Comparison of ENCODE assay signal across 1 cellular context in the genomic region with DNA sequence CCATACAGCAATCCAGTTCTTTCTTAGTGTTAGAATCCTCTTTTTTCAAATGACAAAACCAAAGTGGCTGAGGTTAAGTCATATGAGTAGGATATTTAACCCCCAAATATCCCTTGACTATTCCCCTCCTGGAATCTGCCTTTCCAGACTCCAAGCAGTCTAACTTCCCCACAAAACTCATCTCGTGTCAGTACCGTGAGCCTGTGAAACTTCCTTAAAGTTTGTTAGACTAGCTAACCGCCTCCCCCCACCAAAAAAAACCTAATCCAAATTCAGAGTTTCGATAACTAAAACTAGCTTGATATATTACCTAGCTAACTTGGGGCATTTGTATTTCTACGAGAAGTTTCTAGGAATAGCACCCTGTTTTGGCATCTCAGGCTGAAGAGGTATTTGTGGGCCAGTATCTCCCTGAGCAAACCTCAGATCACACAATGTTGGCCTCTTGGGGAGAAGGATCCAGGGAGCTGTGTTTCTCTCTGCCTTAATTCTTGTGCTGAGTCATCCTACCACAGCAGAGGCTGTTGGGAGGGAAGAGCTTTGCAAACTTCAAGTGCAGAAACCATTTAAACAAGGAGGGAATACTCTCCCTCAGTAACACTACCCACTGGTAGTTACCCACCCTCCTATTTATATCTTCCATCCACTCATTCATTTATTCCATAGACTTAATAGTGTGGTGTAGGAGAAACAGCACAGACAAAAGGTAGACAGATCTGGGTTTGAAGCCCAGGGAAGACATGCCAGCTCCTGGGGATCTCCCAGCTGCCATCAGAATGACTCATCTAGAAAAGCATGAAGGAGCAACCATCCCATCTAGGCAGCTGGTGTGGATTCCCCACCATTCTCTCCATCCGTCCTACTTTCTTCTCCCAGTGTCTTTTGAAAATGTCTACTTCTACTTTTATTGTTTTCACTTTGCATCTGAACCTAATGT.
TF ChIP-seq lines count a peak whose summit lies in the region.

No MANE protein-coding gene starts in this region.

TF ChIP-seq in GM12878, 131 proteins besides CTCF, POLR2A, EP300 and RAD21 (continued from another document and continues in another):
- TF ChIP-seq, protein P1, sequence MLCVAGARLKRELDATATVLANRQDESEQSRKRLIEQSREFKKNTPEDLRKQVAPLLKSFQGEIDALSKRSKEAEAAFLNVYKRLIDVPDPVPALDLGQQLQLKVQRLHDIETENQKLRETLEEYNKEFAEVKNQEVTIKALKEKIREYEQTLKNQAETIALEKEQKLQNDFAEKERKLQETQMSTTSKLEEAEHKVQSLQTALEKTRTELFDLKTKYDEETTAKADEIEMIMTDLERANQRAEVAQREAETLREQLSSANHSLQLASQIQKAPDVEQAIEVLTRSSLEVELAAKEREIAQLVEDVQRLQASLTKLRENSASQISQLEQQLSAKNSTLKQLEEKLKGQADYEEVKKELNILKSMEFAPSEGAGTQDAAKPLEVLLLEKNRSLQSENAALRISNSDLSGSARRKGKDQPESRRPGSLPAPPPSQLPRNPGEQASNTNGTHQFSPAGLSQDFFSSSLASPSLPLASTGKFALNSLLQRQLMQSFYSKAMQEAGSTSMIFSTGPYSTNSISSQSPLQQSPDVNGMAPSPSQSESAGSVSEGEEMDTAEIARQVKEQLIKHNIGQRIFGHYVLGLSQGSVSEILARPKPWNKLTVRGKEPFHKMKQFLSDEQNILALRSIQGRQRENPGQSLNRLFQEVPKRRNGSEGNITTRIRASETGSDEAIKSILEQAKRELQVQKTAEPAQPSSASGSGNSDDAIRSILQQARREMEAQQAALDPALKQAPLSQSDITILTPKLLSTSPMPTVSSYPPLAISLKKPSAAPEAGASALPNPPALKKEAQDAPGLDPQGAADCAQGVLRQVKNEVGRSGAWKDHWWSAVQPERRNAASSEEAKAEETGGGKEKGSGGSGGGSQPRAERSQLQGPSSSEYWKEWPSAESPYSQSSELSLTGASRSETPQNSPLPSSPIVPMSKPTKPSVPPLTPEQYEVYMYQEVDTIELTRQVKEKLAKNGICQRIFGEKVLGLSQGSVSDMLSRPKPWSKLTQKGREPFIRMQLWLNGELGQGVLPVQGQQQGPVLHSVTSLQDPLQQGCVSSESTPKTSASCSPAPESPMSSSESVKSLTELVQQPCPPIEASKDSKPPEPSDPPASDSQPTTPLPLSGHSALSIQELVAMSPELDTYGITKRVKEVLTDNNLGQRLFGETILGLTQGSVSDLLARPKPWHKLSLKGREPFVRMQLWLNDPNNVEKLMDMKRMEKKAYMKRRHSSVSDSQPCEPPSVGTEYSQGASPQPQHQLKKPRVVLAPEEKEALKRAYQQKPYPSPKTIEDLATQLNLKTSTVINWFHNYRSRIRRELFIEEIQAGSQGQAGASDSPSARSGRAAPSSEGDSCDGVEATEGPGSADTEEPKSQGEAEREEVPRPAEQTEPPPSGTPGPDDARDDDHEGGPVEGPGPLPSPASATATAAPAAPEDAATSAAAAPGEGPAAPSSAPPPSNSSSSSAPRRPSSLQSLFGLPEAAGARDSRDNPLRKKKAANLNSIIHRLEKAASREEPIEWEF (IDR thresholded peaks at IDR 0.05; ENCODE audit: insufficient replicate concordance, low read depth, low read length) = no peak
- TF ChIP-seq LARP7 (IDR thresholded peaks at IDR 0.05) = no peak
- TF ChIP-seq PML (IDR thresholded peaks at IDR 0.05; ENCODE audit: low read length) = no peak
- no peak for TF ChIP-seq STAT1 (conservative IDR thresholded peaks at IDR 0.05)
- TF ChIP-seq, protein P2, sequence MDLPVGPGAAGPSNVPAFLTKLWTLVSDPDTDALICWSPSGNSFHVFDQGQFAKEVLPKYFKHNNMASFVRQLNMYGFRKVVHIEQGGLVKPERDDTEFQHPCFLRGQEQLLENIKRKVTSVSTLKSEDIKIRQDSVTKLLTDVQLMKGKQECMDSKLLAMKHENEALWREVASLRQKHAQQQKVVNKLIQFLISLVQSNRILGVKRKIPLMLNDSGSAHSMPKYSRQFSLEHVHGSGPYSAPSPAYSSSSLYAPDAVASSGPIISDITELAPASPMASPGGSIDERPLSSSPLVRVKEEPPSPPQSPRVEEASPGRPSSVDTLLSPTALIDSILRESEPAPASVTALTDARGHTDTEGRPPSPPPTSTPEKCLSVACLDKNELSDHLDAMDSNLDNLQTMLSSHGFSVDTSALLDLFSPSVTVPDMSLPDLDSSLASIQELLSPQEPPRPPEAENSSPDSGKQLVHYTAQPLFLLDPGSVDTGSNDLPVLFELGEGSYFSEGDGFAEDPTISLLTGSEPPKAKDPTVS (IDR thresholded peaks at IDR 0.05; ENCODE audit: low read depth, low read length) = no peak
- TF ChIP-seq, protein P3, sequence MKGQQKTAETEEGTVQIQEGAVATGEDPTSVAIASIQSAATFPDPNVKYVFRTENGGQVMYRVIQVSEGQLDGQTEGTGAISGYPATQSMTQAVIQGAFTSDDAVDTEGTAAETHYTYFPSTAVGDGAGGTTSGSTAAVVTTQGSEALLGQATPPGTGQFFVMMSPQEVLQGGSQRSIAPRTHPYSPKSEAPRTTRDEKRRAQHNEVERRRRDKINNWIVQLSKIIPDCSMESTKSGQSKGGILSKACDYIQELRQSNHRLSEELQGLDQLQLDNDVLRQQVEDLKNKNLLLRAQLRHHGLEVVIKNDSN (IDR thresholded peaks at IDR 0.05; ENCODE audit: borderline replicate concordance, extremely low read length, insufficient read depth, low read depth, low read length) = no peak
- no peak for TF ChIP-seq CBFB (IDR thresholded peaks at IDR 0.05; ENCODE audit: low read depth)
- TF ChIP-seq, protein P4, sequence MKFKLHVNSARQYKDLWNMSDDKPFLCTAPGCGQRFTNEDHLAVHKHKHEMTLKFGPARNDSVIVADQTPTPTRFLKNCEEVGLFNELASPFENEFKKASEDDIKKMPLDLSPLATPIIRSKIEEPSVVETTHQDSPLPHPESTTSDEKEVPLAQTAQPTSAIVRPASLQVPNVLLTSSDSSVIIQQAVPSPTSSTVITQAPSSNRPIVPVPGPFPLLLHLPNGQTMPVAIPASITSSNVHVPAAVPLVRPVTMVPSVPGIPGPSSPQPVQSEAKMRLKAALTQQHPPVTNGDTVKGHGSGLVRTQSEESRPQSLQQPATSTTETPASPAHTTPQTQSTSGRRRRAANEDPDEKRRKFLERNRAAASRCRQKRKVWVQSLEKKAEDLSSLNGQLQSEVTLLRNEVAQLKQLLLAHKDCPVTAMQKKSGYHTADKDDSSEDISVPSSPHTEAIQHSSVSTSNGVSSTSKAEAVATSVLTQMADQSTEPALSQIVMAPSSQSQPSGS (IDR thresholded peaks at IDR 0.05; ENCODE audit: low read length) = peak; percentile 19; the same call in 1 of the 2 replicates
- 0 out of 4 replicates have a peak, but pooled peaks of 1 of the 2 experiments have one; percentile 23 for TF ChIP-seq ETV6 (conservative IDR thresholded peaks at IDR 0.05 in 1 of 2, IDR thresholded peaks at IDR 0.05 in 1 of 2; ENCODE audit: borderline replicate concordance in 1 of 2, low read depth in 1 of 2)
- no peak for TF ChIP-seq SMAD1 (IDR thresholded peaks at IDR 0.05; ENCODE audit: low read depth, partially characterized antibody)
- TF ChIP-seq YY1 (IDR thresholded peaks at IDR 0.05; ENCODE audit: low read depth, low read length) = 0 out of 2 replicates have a peak, but pooled peaks have one; percentile 33
- no peak for TF ChIP-seq NR2C2 (IDR thresholded peaks at IDR 0.05; ENCODE audit: borderline replicate concordance, control insufficient read depth, insufficient read length, low read depth)
- TF ChIP-seq, protein P5, sequence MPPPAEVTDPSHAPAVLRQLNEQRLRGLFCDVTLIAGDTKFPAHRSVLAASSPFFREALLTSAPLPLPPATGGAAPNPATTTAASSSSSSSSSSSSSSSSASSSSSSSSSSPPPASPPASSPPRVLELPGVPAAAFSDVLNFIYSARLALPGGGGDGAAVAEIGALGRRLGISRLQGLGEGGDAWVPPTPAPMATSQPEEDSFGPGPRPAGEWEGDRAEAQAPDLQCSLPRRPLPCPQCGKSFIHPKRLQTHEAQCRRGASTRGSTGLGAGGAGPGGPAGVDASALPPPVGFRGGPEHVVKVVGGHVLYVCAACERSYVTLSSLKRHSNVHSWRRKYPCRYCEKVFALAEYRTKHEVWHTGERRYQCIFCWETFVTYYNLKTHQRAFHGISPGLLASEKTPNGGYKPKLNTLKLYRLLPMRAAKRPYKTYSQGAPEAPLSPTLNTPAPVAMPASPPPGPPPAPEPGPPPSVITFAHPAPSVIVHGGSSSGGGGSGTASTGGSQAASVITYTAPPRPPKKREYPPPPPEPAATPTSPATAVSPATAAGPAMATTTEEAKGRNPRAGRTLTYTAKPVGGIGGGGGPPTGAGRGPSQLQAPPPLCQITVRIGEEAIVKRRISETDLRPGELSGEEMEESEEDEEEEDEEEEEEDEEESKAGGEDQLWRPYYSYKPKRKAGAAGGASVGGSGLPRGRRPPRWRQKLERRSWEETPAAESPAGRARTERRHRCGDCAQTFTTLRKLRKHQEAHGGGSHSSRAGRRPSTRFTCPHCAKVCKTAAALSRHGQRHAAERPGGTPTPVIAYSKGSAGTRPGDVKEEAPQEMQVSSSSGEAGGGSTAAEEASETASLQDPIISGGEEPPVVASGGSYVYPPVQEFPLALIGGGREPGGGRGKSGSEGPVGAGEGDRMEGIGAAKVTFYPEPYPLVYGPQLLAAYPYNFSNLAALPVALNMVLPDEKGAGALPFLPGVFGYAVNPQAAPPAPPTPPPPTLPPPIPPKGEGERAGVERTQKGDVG (CRISPR knock-in tag; IDR thresholded peaks at IDR 0.05) = no peak
- TF ChIP-seq BHLHE40 (IDR thresholded peaks at IDR 0.05; ENCODE audit: borderline replicate concordance in 1 of 2, low read depth in 2 of 2, low read length in 1 of 2) = no peak
- no peak for TF ChIP-seq FOXK2 (IDR thresholded peaks at IDR 0.05)
- no peak for TF ChIP-seq BMI1 (IDR thresholded peaks at IDR 0.05; ENCODE audit: borderline replicate concordance)
- peak; percentile 65 for TF ChIP-seq DPF2 (IDR thresholded peaks at IDR 0.05)
- TF ChIP-seq MEF2A (IDR thresholded peaks at IDR 0.05; ENCODE audit: insufficient read depth, low read depth, low read length) = 0 out of 2 replicates have a peak, but pooled peaks have one; percentile 33
- peak; percentile 80; the same call in 1 of the 2 replicates for TF ChIP-seq NFIC (IDR thresholded peaks at IDR 0.05; ENCODE audit: low read depth, low read length)
- TF ChIP-seq SMAD5 (IDR thresholded peaks at IDR 0.05; ENCODE audit: low read depth) = no peak
- TF ChIP-seq, protein P6, sequence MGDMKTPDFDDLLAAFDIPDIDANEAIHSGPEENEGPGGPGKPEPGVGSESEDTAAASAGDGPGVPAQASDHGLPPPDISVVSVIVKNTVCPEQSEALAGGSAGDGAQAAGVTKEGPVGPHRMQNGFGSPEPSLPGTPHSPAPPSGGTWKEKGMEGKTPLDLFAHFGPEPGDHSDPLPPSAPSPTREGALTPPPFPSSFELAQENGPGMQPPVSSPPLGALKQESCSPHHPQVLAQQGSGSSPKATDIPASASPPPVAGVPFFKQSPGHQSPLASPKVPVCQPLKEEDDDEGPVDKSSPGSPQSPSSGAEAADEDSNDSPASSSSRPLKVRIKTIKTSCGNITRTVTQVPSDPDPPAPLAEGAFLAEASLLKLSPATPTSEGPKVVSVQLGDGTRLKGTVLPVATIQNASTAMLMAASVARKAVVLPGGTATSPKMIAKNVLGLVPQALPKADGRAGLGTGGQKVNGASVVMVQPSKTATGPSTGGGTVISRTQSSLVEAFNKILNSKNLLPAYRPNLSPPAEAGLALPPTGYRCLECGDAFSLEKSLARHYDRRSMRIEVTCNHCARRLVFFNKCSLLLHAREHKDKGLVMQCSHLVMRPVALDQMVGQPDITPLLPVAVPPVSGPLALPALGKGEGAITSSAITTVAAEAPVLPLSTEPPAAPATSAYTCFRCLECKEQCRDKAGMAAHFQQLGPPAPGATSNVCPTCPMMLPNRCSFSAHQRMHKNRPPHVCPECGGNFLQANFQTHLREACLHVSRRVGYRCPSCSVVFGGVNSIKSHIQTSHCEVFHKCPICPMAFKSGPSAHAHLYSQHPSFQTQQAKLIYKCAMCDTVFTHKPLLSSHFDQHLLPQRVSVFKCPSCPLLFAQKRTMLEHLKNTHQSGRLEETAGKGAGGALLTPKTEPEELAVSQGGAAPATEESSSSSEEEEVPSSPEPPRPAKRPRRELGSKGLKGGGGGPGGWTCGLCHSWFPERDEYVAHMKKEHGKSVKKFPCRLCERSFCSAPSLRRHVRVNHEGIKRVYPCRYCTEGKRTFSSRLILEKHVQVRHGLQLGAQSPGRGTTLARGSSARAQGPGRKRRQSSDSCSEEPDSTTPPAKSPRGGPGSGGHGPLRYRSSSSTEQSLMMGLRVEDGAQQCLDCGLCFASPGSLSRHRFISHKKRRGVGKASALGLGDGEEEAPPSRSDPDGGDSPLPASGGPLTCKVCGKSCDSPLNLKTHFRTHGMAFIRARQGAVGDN (IDR thresholded peaks at IDR 0.05) = no peak
- TF ChIP-seq, protein P7, sequence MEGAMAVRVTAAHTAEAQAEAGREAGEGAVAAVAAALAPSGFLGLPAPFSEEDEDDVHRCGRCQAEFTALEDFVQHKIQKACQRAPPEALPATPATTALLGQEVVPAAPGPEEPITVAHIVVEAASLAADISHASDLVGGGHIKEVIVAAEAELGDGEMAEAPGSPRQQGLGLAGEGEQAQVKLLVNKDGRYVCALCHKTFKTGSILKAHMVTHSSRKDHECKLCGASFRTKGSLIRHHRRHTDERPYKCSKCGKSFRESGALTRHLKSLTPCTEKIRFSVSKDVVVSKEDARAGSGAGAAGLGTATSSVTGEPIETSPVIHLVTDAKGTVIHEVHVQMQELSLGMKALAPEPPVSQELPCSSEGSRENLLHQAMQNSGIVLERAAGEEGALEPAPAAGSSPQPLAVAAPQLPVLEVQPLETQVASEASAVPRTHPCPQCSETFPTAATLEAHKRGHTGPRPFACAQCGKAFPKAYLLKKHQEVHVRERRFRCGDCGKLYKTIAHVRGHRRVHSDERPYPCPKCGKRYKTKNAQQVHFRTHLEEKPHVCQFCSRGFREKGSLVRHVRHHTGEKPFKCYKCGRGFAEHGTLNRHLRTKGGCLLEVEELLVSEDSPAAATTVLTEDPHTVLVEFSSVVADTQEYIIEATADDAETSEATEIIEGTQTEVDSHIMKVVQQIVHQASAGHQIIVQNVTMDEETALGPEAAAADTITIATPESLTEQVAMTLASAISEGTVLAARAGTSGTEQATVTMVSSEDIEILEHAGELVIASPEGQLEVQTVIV (IDR thresholded peaks at IDR 0.05; ENCODE audit: borderline replicate concordance, partially characterized antibody) = no peak
- TF ChIP-seq EED (IDR thresholded peaks at IDR 0.05; ENCODE audit: low read depth) = peak; percentile 96
- TF ChIP-seq SUPT20H (IDR thresholded peaks at IDR 0.05; ENCODE audit: borderline replicate concordance, control insufficient read depth, low read depth, low read length) = no peak
- TF ChIP-seq SPI1 (IDR thresholded peaks at IDR 0.05; ENCODE audit: borderline replicate concordance, insufficient read depth, low read depth, low read length) = no peak
- no peak for TF ChIP-seq ASH2L (IDR thresholded peaks at IDR 0.05; ENCODE audit: borderline replicate concordance, low read depth)
- TF ChIP-seq, protein P8, sequence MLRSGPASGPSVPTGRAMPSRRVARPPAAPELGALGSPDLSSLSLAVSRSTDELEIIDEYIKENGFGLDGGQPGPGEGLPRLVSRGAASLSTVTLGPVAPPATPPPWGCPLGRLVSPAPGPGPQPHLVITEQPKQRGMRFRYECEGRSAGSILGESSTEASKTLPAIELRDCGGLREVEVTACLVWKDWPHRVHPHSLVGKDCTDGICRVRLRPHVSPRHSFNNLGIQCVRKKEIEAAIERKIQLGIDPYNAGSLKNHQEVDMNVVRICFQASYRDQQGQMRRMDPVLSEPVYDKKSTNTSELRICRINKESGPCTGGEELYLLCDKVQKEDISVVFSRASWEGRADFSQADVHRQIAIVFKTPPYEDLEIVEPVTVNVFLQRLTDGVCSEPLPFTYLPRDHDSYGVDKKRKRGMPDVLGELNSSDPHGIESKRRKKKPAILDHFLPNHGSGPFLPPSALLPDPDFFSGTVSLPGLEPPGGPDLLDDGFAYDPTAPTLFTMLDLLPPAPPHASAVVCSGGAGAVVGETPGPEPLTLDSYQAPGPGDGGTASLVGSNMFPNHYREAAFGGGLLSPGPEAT (IDR thresholded peaks at IDR 0.05; ENCODE audit: low read depth) = no peak
- no peak for TF ChIP-seq GATAD2B (conservative IDR thresholded peaks at IDR 0.05; ENCODE audit: low read depth)
- no peak for TF ChIP-seq POLR2AphosphoS2 (IDR thresholded peaks at IDR 0.05; ENCODE audit: low read depth, low read length)
- TF ChIP-seq FOXM1 (IDR thresholded peaks at IDR 0.05; ENCODE audit: low read depth, low read length) = peak; percentile 30; the same call in 1 of the 2 replicates
